In genomic region chr1:27970401-27970800, GRCh38 we compare ENCODE assay signal across 9 cellular contexts. TPM values are rescaled to one million over a fixed set of nuclear protein-coding genes. Genes with fewer than 3 reads are reported as not detected.
DNase-seq lines count a peak whose midpoint lies in the region; ATAC-seq and TF ChIP-seq lines count a peak whose summit lies in the region.
"Had no signal": no experiment of that assay in that cellular context is flagged by ENCODE, and none has a peak within 500 bp of the region (broad histone marks: within the 10 kb centered on the region; RNA-seq: fewer than 3 reads in every experiment).

No MANE protein-coding gene starts in this region.

- DNase-seq in AG08396 (ENCODE audit: low spot score) (peak; percentile 83), NCI-H2171 treated with DMSO at 0.1 percent for 48 hours (lab: John Stamatoyannopoulos, UW) (peak; percentile 38), esophagus muscularis mucosa (ENCODE audit: extremely low spot score) (no peak), nephron progenitor cell (no peak), ovary (no peak)
- DNase-seq in effector CD4-positive, alpha-beta T cell = no peak
- no peak for DNase-seq in stimulated activated naive CD4-positive, alpha-beta T cell (lab: John Stamatoyannopoulos, UW)
- no peak for DNase-seq in stimulated activated naive CD8-positive, alpha-beta T cell treated with anti-CD3 and anti-CD28 coated beads, Interleukin-15, Interleukin-2, amounts not matched to agents 100 U/mL and 50 U/mL, for 24 hours
- DNase-seq: NCI-H1048 had no signal

- TF ChIP-seq EP300 in esophagus muscularis mucosa (IDR thresholded peaks at IDR 0.05) (no peak), ovary (IDR thresholded peaks at IDR 0.05) (no peak)

- H3K27me3 ChIP-seq in esophagus muscularis mucosa (no peaks in the 10 kb centered on the region), ovary (no peaks in the 10 kb centered on the region)

- no peaks in the 10 kb centered on the region for H3K9me3 Mint-ChIP-seq in nephron progenitor cell

- H3K36me3 ChIP-seq in esophagus muscularis mucosa (peaks cover 15 to 64% (median 47%) of the 10 kb centered on the region in 4 donors), ovary (no peaks in the 10 kb centered on the region)

- H3K36me3 Mint-ChIP-seq in nephron progenitor cell (ENCODE audit: low read depth) = peaks cover 26% of the 10 kb centered on the region

- TF ChIP-seq CTCF in esophagus muscularis mucosa (IDR thresholded peaks at IDR 0.05) = no peak
- no peak for TF ChIP-seq CTCF in nephron progenitor cell (IDR thresholded peaks at IDR 0.05)
- TF ChIP-seq CTCF in ovary (IDR thresholded peaks at IDR 0.05) = no peak

- intact Hi-C loops in esophagus muscularis mucosa (cut with DNase I) = no loop called here
- intact Hi-C loops in ovary (cut with DNase I) = loop anchor here in 1 of 4 donors (10.0 kb wide), 1 partner anchor 106 kb away; no protein-coding TSS in a partner anchor

- ATAC-seq in stimulated activated naive CD8-positive, alpha-beta T cell treated with anti-CD3 and anti-CD28 coated beads, Interleukin-15, Interleukin-2, amounts not matched to agents 100 U/mL and 50 U/mL, for 24 hours = no peak

- H3K4me1 ChIP-seq in esophagus muscularis mucosa (peaks cover 15 to 28% (median 22%) of the 10 kb centered on the region in 4 donors), ovary (ENCODE audit: insufficient read depth) (no peaks in the 10 kb centered on the region)

- peak overlapping the region; percentile 83 for H3K27ac Mint-ChIP-seq in nephron progenitor cell

- H3K4me3 ChIP-seq in esophagus muscularis mucosa (no peak overlapping the region), ovary (no peak overlapping the region)

- H3K4me1 Mint-ChIP-seq in nephron progenitor cell = no peaks in the 10 kb centered on the region

- no peaks in the 10 kb centered on the region for H3K9me3 ChIP-seq in esophagus muscularis mucosa
- H3K9me3 ChIP-seq in ovary = no peaks in the 10 kb centered on the region

- TF ChIP-seq POLR2A in esophagus muscularis mucosa (IDR thresholded peaks at IDR 0.05; ENCODE audit: low read depth) (no peak), ovary (IDR thresholded peaks at IDR 0.05) (no peak)

- H3K27me3 Mint-ChIP-seq in nephron progenitor cell (ENCODE audit: low read depth, poor library complexity) = peaks cover 3% of the 10 kb centered on the region

- no peak overlapping the region for H3K4me3 Mint-ChIP-seq in nephron progenitor cell

- H3K27ac ChIP-seq in esophagus muscularis mucosa (replicated peaks in 1 of 4) (peak overlapping the region; percentile 37 to 61 (median 43)), ovary (no peak overlapping the region)

- 83% methylated on average over 6 of the region's 6 CpGs for WGBS in esophagus muscularis mucosa
- 74 to 79% (median 79%) methylated on average over 6 of the region's 6 CpGs for WGBS in ovary, 3 donors

RNA-seq across cellular contexts. Expression of gene XKR8, which starts 10.6 kb away (rescaled TPM):
- total RNA-seq in esophagus muscularis mucosa = 10 to 100 TPM in 1 of 4 donors, 1 to 10 TPM in 3; 4.1 to 12.2 (median 6.8) TPM
- 1 to 10 TPM; 3.9 to 6.1 (median 5.3) TPM for total RNA-seq in ovary
- polyA plus RNA-seq in ovary = 1 to 10 TPM; 4.7 to 6.0 TPM

RNA-seq across cellular contexts. Expression of gene SMPDL3B, which starts 35.6 kb away (rescaled TPM):
- total RNA-seq in esophagus muscularis mucosa (under 1 TPM in 2 of 4 donors, not detected in 2; 0.23 to 0.58 TPM), ovary (10 to 100 TPM in 1 of 7 donors, 1 to 10 TPM in 1, under 1 TPM in 3, not detected in 2; 0.40 to 21.1 (median 0.77) TPM)
- under 1 TPM; 0.23 to 0.32 TPM for polyA plus RNA-seq in ovary

RNA-seq across cellular contexts. Expression of gene RPA2, which starts 56.0 kb away (rescaled TPM):
- total RNA-seq in esophagus muscularis mucosa (10 to 100 TPM; 21.2 to 41.5 (median 30.6) TPM), ovary (10 to 100 TPM; 24.8 to 54.6 (median 36.6) TPM)
- 10 to 100 TPM; 44.3 to 93.1 TPM for polyA plus RNA-seq in ovary

Comparison
In these comparisons a context has a peak if more than half of its experiments do, and no peak if none do; other contexts are left out.
1. DNase-seq: peak in AG08396 (single experiment) and NCI-H2171 treated with DMSO at 0.1 percent for 48 hours (single experiment); none in esophagus muscularis mucosa (single experiment), nephron progenitor cell (single experiment), effector CD4-positive, alpha-beta T cell (single experiment), stimulated activated naive CD4-positive, alpha-beta T cell (0 of 6), ovary (0 of 5) and stimulated activated naive CD8-positive, alpha-beta T cell treated with anti-CD3 and anti-CD28 coated beads, Interleukin-15, Interleukin-2, amounts not matched to agents 100 U/mL and 50 U/mL, for 24 hours (single experiment).
2. H3K27ac ChIP-seq: peak in esophagus muscularis mucosa (4 of 4); none in ovary (0 of 2).